Comparison of ENCODE assay signal across 14 cellular contexts in the genomic region with DNA sequence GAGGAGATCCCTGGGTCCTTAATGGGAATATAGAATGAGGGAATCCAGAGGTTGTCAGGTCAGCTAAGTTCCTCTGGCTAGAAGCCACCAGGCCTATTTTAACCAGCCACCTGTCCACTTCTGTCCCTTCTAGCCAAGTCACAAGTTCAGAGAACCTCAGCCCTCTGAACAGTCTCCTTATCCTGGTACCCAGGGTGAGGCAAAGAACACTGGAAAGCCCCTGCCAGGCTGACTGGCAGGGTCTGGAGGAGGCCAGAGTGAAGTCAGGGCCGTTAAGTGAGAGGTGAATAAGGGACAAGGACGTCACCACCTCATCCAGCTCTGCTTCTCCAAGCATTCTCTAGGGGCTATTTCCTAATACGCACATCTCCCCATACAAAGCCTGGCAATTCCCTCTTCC. TPM values are rescaled to one million over a fixed set of nuclear protein-coding genes. Genes with fewer than 3 reads are reported as not detected.
DNase-seq lines count a peak whose midpoint lies in the region; ATAC-seq and TF ChIP-seq lines count a peak whose summit lies in the region.
"Had no signal": no experiment of that assay in that cellular context is flagged by ENCODE, and none has a peak within 500 bp of the region (broad histone marks: within the 10 kb centered on the region; RNA-seq: fewer than 3 reads in every experiment).

No MANE protein-coding gene starts in this region.

- H4K20me1 ChIP-seq in SK-N-SH (ENCODE audit: insufficient read depth), result no peaks in the 10 kb centered on the region

- POLR2A ChIA-PET in SK-N-SH (lab: Yijun Ruan, JAX), result interaction anchor here (0.9 kb wide), 1 partner anchor 9 kb away, joined by 3 read pairs; no protein-coding TSS in a partner anchor

- TF ChIP-seq EP300 in SK-N-SH (IDR thresholded peaks at IDR 0.05; ENCODE audit: borderline replicate concordance in 1 of 2, low read depth in 1 of 2, low read length in 1 of 2), result no peak

- H3K36me3 ChIP-seq in SK-N-SH (replicated peaks in 1 of 2; ENCODE audit: control insufficient read depth in 1 of 2, insufficient read depth in 2 of 2, low read length in 1 of 2) (peaks cover 18 to 25% of the 10 kb centered on the region in 2 experiments), SK-N-MC (ENCODE audit: insufficient read depth, low read length) (peaks cover 26% of the 10 kb centered on the region)

- H3K27me3 Mint-ChIP-seq in natural killer cell treated with Interleukin-12 subunit alpha and Interleukin-12 subunit beta and Interleukin-15 and Interleukin-18, amount 100 ng/mL, for 72 hours, result no peaks in the 10 kb centered on the region

- no peak overlapping the region for H2AFZ ChIP-seq in SK-N-SH (ENCODE audit: low read depth)

- no peaks in the 10 kb centered on the region for H3K27me3 ChIP-seq in SK-N-SH (ENCODE audit: insufficient read depth)
- H3K27me3 ChIP-seq: foreskin keratinocyte, transverse colon had no signal

- TF ChIP-seq RAD21 in SK-N-SH (IDR thresholded peaks at IDR 0.05; ENCODE audit: low read length), result no peak

- H3K9me2 ChIP-seq in SK-N-SH, result no peaks in the 10 kb centered on the region

- peaks cover 64% of the 10 kb centered on the region for H3K79me2 ChIP-seq in SK-N-SH (ENCODE audit: insufficient read depth)

- no peaks in the 10 kb centered on the region for H3K9me3 ChIP-seq in SK-N-SH
- no peaks in the 10 kb centered on the region for H3K9me3 ChIP-seq in SK-N-MC (ENCODE audit: low read depth, low read length)
- H3K9me3 ChIP-seq: transverse colon had no signal

- no peak for DNase-seq in SK-N-SH
- no peak for DNase-seq in SK-N-MC (ENCODE audit: low read depth, low spot score)
- DNase-seq in natural killer cell treated with Interleukin-12 subunit alpha and Interleukin-12 subunit beta and Interleukin-15 and Interleukin-18, amount 100 ng/mL, for 72 hours (ENCODE audit: low spot score), result no peak
- DNase-seq in NOMO-1 treated with dmso at 0.1 percent for 144 hours (lab: John Stamatoyannopoulos, UW; ENCODE audit: unreplicated experiment), result no peak
- DNase-seq: 8988T; cerebellar nuclear complex; foreskin keratinocyte; GF-D8; NCI-H1930; RPMI8226; stimulated activated CD4-positive, alpha-beta T cell treated with anti-CD3 and anti-CD28 coated beads, Interleukin-2, amount 100 ng/mL, for 48 hours; transverse colon had no signal

- WGBS in SK-N-SH (ENCODE audit: low lambda C conversion rate), result 93% methylated on average over 3 of the region's 3 CpGs

- H3K4me3 Mint-ChIP-seq in natural killer cell treated with Interleukin-12 subunit alpha and Interleukin-12 subunit beta and Interleukin-15 and Interleukin-18, amount 100 ng/mL, for 72 hours, result peak overlapping the region; percentile 94

- H3K4me2 ChIP-seq in SK-N-SH, result peak overlapping the region; percentile 95; the same call in 1 of the 2 replicates

- ATAC-seq in SK-N-SH treated with all-trans-retinoic acid at 6 μM for 48 hours, result no peak
- no peak for ATAC-seq in natural killer cell treated with Interleukin-12 subunit alpha and Interleukin-12 subunit beta and Interleukin-15 and Interleukin-18, amount 100 ng/mL, for 72 hours
- no peak for ATAC-seq in GM19463 (IDR thresholded peaks at IDR 0.05; ENCODE audit: unreplicated experiment)
- ATAC-seq: foreskin keratinocyte had no signal

- peaks cover 9 to 23% of the 10 kb centered on the region in 2 experiments; a peak in 3 of 4 replicates for H3K4me1 ChIP-seq in SK-N-SH (ENCODE audit: control insufficient read depth in 1 of 2, insufficient read depth in 2 of 2, low read depth in 1 of 2, low read length in 1 of 2)
- H3K4me1 ChIP-seq: foreskin keratinocyte had no signal

- H3K9me3 Mint-ChIP-seq in natural killer cell treated with Interleukin-12 subunit alpha and Interleukin-12 subunit beta and Interleukin-15 and Interleukin-18, amount 100 ng/mL, for 72 hours, result no peaks in the 10 kb centered on the region

- CTCF ChIA-PET in SK-N-SH (lab: Yijun Ruan, JAX), result interaction anchor here (0.7 to 1.5 kb wide), 3 partner anchors 47 to 664 kb away, joined by 3 to 6 read pairs (median 3); no protein-coding TSS in a partner anchor

- no peak overlapping the region; a peak in 1 of 4 replicates for H3K27ac ChIP-seq in SK-N-SH (ENCODE audit: low read depth in 2 of 2, low read length in 1 of 2)
- H3K27ac ChIP-seq in SK-N-MC, result no peak overlapping the region
- H3K27ac ChIP-seq: foreskin keratinocyte had no signal

- H3K27ac Mint-ChIP-seq in natural killer cell treated with Interleukin-12 subunit alpha and Interleukin-12 subunit beta and Interleukin-15 and Interleukin-18, amount 100 ng/mL, for 72 hours, result peak overlapping the region; percentile 85 to 95

- H3K4me3 ChIP-seq in SK-N-SH (ENCODE audit: low read depth in 2 of 2, low read length in 1 of 2) (no peak overlapping the region), SK-N-MC (no peak overlapping the region)
- H3K4me3 ChIP-seq: transverse colon had no signal

- peaks cover 44 to 45% of the 10 kb centered on the region in 2 donors for H3K4me1 Mint-ChIP-seq in natural killer cell treated with Interleukin-12 subunit alpha and Interleukin-12 subunit beta and Interleukin-15 and Interleukin-18, amount 100 ng/mL, for 72 hours (ENCODE audit: low read depth in 2 of 2)

- H3F3A ChIP-seq in SK-N-SH (replicated peaks; ENCODE audit: insufficient read depth), result peaks cover 26% of the 10 kb centered on the region

- no peak overlapping the region for H3K9ac ChIP-seq in SK-N-SH
- peak overlapping the region; percentile 48 for H3K9ac ChIP-seq in SK-N-MC (ENCODE audit: insufficient read length)

- peaks cover 16% of the 10 kb centered on the region for H3K36me3 Mint-ChIP-seq in natural killer cell treated with Interleukin-12 subunit alpha and Interleukin-12 subunit beta and Interleukin-15 and Interleukin-18, amount 100 ng/mL, for 72 hours

- no peak for TF ChIP-seq CTCF in SK-N-SH (IDR thresholded peaks at IDR 0.05)

TF ChIP-seq in SK-N-SH, 30 proteins besides CTCF, POLR2A, EP300 and RAD21 (continues in another document):
- TF ChIP-seq NRF1 (IDR thresholded peaks at IDR 0.05; ENCODE audit: low read depth, low read length) (no peak), ELF1 (IDR thresholded peaks at IDR 0.05) (no peak), YY1 (IDR thresholded peaks at IDR 0.05; ENCODE audit: low read depth) (no peak), EZH2phosphoT487 (IDR thresholded peaks at IDR 0.05; ENCODE audit: borderline replicate concordance, low read depth) (no peak), GABPA (IDR thresholded peaks at IDR 0.05; ENCODE audit: low read depth) (no peak)
- TF ChIP-seq, protein P1, sequence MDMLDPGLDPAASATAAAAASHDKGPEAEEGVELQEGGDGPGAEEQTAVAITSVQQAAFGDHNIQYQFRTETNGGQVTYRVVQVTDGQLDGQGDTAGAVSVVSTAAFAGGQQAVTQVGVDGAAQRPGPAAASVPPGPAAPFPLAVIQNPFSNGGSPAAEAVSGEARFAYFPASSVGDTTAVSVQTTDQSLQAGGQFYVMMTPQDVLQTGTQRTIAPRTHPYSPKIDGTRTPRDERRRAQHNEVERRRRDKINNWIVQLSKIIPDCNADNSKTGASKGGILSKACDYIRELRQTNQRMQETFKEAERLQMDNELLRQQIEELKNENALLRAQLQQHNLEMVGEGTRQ (IDR thresholded peaks at IDR 0.05; ENCODE audit: borderline replicate concordance, low read depth, low read length), result no peak

TF ChIP-seq in SK-N-SH treated with all-trans-retinoic acid at 6 μM for 48 hours, 23 proteins besides CTCF, POLR2A, EP300 and RAD21 (continues in another document):
- TF ChIP-seq, protein P2, sequence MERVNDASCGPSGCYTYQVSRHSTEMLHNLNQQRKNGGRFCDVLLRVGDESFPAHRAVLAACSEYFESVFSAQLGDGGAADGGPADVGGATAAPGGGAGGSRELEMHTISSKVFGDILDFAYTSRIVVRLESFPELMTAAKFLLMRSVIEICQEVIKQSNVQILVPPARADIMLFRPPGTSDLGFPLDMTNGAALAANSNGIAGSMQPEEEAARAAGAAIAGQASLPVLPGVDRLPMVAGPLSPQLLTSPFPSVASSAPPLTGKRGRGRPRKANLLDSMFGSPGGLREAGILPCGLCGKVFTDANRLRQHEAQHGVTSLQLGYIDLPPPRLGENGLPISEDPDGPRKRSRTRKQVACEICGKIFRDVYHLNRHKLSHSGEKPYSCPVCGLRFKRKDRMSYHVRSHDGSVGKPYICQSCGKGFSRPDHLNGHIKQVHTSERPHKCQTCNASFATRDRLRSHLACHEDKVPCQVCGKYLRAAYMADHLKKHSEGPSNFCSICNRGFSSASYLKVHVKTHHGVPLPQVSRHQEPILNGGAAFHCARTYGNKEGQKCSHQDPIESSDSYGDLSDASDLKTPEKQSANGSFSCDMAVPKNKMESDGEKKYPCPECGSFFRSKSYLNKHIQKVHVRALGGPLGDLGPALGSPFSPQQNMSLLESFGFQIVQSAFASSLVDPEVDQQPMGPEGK (CRISPR knock-in tag; IDR thresholded peaks at IDR 0.05; ENCODE audit: borderline replicate concordance), result no peak
- TF ChIP-seq RARB (CRISPR knock-in tag; IDR thresholded peaks at IDR 0.05) (no peak), ESRRG (CRISPR knock-in tag; IDR thresholded peaks at IDR 0.05) (no peak), ZC3H10 (CRISPR knock-in tag; IDR thresholded peaks at IDR 0.05) (no peak)

RNA-seq across cellular contexts. Expression of a gene that starts 2.7 kb away (rescaled TPM):
- polyA plus RNA-seq in SK-N-SH (2012; rRNA removed), result 111 and 124 TPM in 2 replicates
- 81.9 and 124 TPM in 2 replicates for polyA plus RNA-seq in SK-N-SH (2012; cell fraction: cytosol; rRNA removed)
- polyA plus RNA-seq in SK-N-SH (2012; cell fraction: nucleus; rRNA removed), result 60.7 and 80.6 TPM in 2 replicates
- total RNA-seq in natural killer cell treated with Interleukin-12 subunit alpha and Interleukin-12 subunit beta and Interleukin-15 and Interleukin-18, amount 100 ng/mL, for 72 hours, result 100 to 1,000 TPM; 145 to 165 TPM

RNA-seq across cellular contexts. Expression of a gene that starts 3.2 kb away (rescaled TPM):
- polyA plus RNA-seq in SK-N-SH (2012; rRNA removed), result 45.4 and 52.1 TPM in 2 replicates
- 38.4 and 41.3 TPM in 2 replicates for polyA plus RNA-seq in SK-N-SH (2012; cell fraction: cytosol; rRNA removed)
- 51.3 and 60.7 TPM in 2 replicates for polyA plus RNA-seq in SK-N-SH (2012; cell fraction: nucleus; rRNA removed)
- 10 to 100 TPM; 43.5 to 70.5 TPM for total RNA-seq in natural killer cell treated with Interleukin-12 subunit alpha and Interleukin-12 subunit beta and Interleukin-15 and Interleukin-18, amount 100 ng/mL, for 72 hours

RNA-seq across cellular contexts. Expression of a gene that starts 6.6 kb away (rescaled TPM):
- polyA plus RNA-seq in SK-N-SH (2012; rRNA removed), result 585 and 637 TPM in 2 replicates
- 741 and 785 TPM in 2 replicates for polyA plus RNA-seq in SK-N-SH (2012; cell fraction: cytosol; rRNA removed)
- 215 and 225 TPM in 2 replicates for polyA plus RNA-seq in SK-N-SH (2012; cell fraction: nucleus; rRNA removed)
- total RNA-seq in natural killer cell treated with Interleukin-12 subunit alpha and Interleukin-12 subunit beta and Interleukin-15 and Interleukin-18, amount 100 ng/mL, for 72 hours, result 100 to 1,000 TPM; 197 to 277 TPM

RNA-seq across cellular contexts. Expression of a gene that starts 9.6 kb away (rescaled TPM):
- 53.3 and 58.5 TPM in 2 replicates for polyA plus RNA-seq in SK-N-SH (2012; rRNA removed)
- polyA plus RNA-seq in SK-N-SH (2012; cell fraction: cytosol; rRNA removed), result 47.9 and 57.2 TPM in 2 replicates
- polyA plus RNA-seq in SK-N-SH (2012; cell fraction: nucleus; rRNA removed), result 45.2 and 50.5 TPM in 2 replicates
- 10 to 100 TPM; 40.1 to 55.2 TPM for total RNA-seq in natural killer cell treated with Interleukin-12 subunit alpha and Interleukin-12 subunit beta and Interleukin-15 and Interleukin-18, amount 100 ng/mL, for 72 hours

RNA-seq across cellular contexts. Expression of a gene that starts 13.5 kb away (rescaled TPM):
- 2.9 and 5.0 TPM in 2 replicates for polyA plus RNA-seq in SK-N-SH (2012; rRNA removed)
- 2.5 and 3.8 TPM in 2 replicates for polyA plus RNA-seq in SK-N-SH (2012; cell fraction: cytosol; rRNA removed)
- 10.4 and 12.1 TPM in 2 replicates for polyA plus RNA-seq in SK-N-SH (2012; cell fraction: nucleus; rRNA removed)
- 1 to 10 TPM in 1 of 2 donors, under 1 TPM in 1; 0.73 to 1.1 TPM for total RNA-seq in natural killer cell treated with Interleukin-12 subunit alpha and Interleukin-12 subunit beta and Interleukin-15 and Interleukin-18, amount 100 ng/mL, for 72 hours
